In the genomic region with DNA sequence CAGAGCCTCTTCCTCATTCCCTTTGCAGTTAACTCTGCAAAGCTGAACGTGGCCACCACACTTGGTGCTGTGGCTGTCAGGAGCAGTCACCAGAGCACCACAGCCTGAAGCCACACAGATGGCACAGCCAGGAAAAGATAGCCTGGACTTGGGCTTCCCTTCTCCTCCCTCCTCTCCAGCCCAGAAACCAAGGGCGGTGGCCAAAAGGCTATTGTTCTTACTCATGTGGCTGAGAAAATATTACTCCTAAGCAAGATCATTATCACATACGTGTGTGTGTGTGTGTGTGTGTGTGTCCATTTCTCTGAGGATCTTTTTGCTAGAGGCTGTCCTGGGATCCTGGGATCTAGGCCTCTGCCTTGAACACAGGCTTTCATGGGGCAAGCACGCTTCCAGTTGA, we compare ENCODE assay signal across 15 cellular contexts.
"Had no signal": no experiment of that assay in that cellular context is flagged by ENCODE, and none has a peak within 500 bp of the region (broad histone marks: within the 10 kb centered on the region; RNA-seq: fewer than 3 reads in every experiment).

No MANE protein-coding gene starts in this region.

- H3K27me3 Mint-ChIP-seq: activated CD8-positive, alpha-beta memory T cell treated with anti-CD3 and anti-CD28 coated beads, Interleukin-2, amount 10 ng/mL, durations not matched to agents 7 days and 5 days; activated naive CD8-positive, alpha-beta T cell treated with anti-CD3 and anti-CD28 coated beads, Interleukin-2, amount 10 ng/mL, durations not matched to agents 7 days and 5 days; memory B cell; stimulated activated naive B cell treated with anti-CD40 and anti-IgM and Interleukin-4, amounts not matched to agents 10 μg/mL and 1 μg/mL and 100 μg/mL, for 72 hours had no signal

- ATAC-seq: activated CD8-positive, alpha-beta memory T cell treated with anti-CD3 and anti-CD28 coated beads, Interleukin-2, amount 10 ng/mL, durations not matched to agents 7 days and 5 days; activated T-cell treated with anti-CD3 and anti-CD28 coated beads, Interleukin-2, amount 50 U/mL, for 4 hours; gastrocnemius medialis; stimulated activated naive B cell treated with anti-CD40 and anti-IgM and Interleukin-4, amounts not matched to agents 10 μg/mL and 1 μg/mL and 100 μg/mL, for 72 hours had no signal

- H3K4me3 Mint-ChIP-seq: activated CD8-positive, alpha-beta memory T cell treated with anti-CD3 and anti-CD28 coated beads, Interleukin-2, amount 10 ng/mL, durations not matched to agents 7 days and 5 days; activated naive CD8-positive, alpha-beta T cell treated with anti-CD3 and anti-CD28 coated beads, Interleukin-2, amount 10 ng/mL, durations not matched to agents 7 days and 5 days; activated T-cell treated with anti-CD3 and anti-CD28 coated beads, Interleukin-2, amount 50 U/mL, for 4 hours; memory B cell; stimulated activated naive B cell treated with anti-CD40 and anti-IgM and Interleukin-4, amounts not matched to agents 10 μg/mL and 1 μg/mL and 100 μg/mL, for 72 hours had no signal

- H3K4me1 ChIP-seq: SJSA1 had no signal

- H3K4me1 Mint-ChIP-seq: activated CD8-positive, alpha-beta memory T cell treated with anti-CD3 and anti-CD28 coated beads, Interleukin-2, amount 10 ng/mL, durations not matched to agents 7 days and 5 days; memory B cell; stimulated activated naive B cell treated with anti-CD40 and anti-IgM and Interleukin-4, amounts not matched to agents 10 μg/mL and 1 μg/mL and 100 μg/mL, for 72 hours had no signal

- H3K27ac ChIP-seq: gastrocnemius medialis, left ventricle myocardium inferior, SJSA1, transverse colon had no signal

- H3K4me2 ChIP-seq: smooth muscle cell had no signal

- H3K36me3 Mint-ChIP-seq: memory B cell had no signal

- H3K36me3 ChIP-seq: gastrocnemius medialis, left ventricle myocardium inferior, SJSA1, transverse colon had no signal

- DNase-seq: activated CD8-positive, alpha-beta memory T cell treated with anti-CD3 and anti-CD28 coated beads, Interleukin-2, amount 10 ng/mL, durations not matched to agents 7 days and 5 days; activated gamma-delta T cell treated with Interleukin-2 at 50 U/mL for 16 hours; activated naive CD8-positive, alpha-beta T cell treated with anti-CD3 and anti-CD28 coated beads, Interleukin-2, amount 10 ng/mL, durations not matched to agents 7 days and 5 days; activated T-cell treated with anti-CD3 and anti-CD28 coated beads, Interleukin-2, amount 50 U/mL, for 4 hours; anterior cingulate cortex; gastrocnemius medialis; islet precursor cell; left ventricle myocardium inferior; right cardiac atrium; stimulated activated naive B cell treated with anti-CD40 and anti-IgM and Interleukin-4, amounts not matched to agents 10 μg/mL and 1 μg/mL and 100 μg/mL, for 72 hours; T-helper 9 cell; transverse colon had no signal

- H3K9me3 ChIP-seq: gastrocnemius medialis, left ventricle myocardium inferior, SJSA1, transverse colon had no signal

- H3K9me3 Mint-ChIP-seq: activated naive CD8-positive, alpha-beta T cell treated with anti-CD3 and anti-CD28 coated beads, Interleukin-2, amount 10 ng/mL, durations not matched to agents 7 days and 5 days; activated T-cell treated with anti-CD3 and anti-CD28 coated beads, Interleukin-2, amount 50 U/mL, for 4 hours; memory B cell; stimulated activated naive B cell treated with anti-CD40 and anti-IgM and Interleukin-4, amounts not matched to agents 10 μg/mL and 1 μg/mL and 100 μg/mL, for 72 hours had no signal

- H3K27me3 ChIP-seq: gastrocnemius medialis, SJSA1, transverse colon had no signal

- H3K27ac Mint-ChIP-seq: activated CD8-positive, alpha-beta memory T cell treated with anti-CD3 and anti-CD28 coated beads, Interleukin-2, amount 10 ng/mL, durations not matched to agents 7 days and 5 days; activated naive CD8-positive, alpha-beta T cell treated with anti-CD3 and anti-CD28 coated beads, Interleukin-2, amount 10 ng/mL, durations not matched to agents 7 days and 5 days; memory B cell had no signal

- H3K4me3 ChIP-seq: gastrocnemius medialis, left ventricle myocardium inferior, SJSA1, smooth muscle cell, transverse colon had no signal
